ENCODE assay signal across 1 cellular context in genomic region chr1:21312407-21312992, GRCh38.
TF ChIP-seq lines count a peak whose summit lies in the region.

No MANE protein-coding gene starts in this region.

TF ChIP-seq in HepG2, 621 proteins besides CTCF, POLR2A, EP300 and RAD21 (continued from another document and continues in another):
- TF ChIP-seq ASH2L (IDR thresholded peaks at IDR 0.05; ENCODE audit: insufficient read length, low read depth, low read length) = no peak
- no peak for TF ChIP-seq E2F5 (CRISPR knock-in tag; conservative IDR thresholded peaks at IDR 0.05)
- TF ChIP-seq, protein P1, sequence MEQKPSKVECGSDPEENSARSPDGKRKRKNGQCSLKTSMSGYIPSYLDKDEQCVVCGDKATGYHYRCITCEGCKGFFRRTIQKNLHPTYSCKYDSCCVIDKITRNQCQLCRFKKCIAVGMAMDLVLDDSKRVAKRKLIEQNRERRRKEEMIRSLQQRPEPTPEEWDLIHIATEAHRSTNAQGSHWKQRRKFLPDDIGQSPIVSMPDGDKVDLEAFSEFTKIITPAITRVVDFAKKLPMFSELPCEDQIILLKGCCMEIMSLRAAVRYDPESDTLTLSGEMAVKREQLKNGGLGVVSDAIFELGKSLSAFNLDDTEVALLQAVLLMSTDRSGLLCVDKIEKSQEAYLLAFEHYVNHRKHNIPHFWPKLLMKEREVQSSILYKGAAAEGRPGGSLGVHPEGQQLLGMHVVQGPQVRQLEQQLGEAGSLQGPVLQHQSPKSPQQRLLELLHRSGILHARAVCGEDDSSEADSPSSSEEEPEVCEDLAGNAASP (CRISPR knock-in tag; IDR thresholded peaks at IDR 0.05; ENCODE audit: borderline replicate concordance) = peak; percentile 76; the same call in 1 of the 2 replicates
- no peak for TF ChIP-seq ZBTB43 (CRISPR knock-in tag; conservative IDR thresholded peaks at IDR 0.05)
- TF ChIP-seq IRF2 (CRISPR knock-in tag; IDR thresholded peaks at IDR 0.05) = peak; percentile 74; the same call in 1 of the 2 replicates
- TF ChIP-seq ZBTB33 (CRISPR knock-in tag; IDR thresholded peaks at IDR 0.05) = peak; percentile 81
- TF ChIP-seq ELF4 (CRISPR knock-in tag; IDR thresholded peaks at IDR 0.05; ENCODE audit: borderline replicate concordance) = no peak
- no peak for TF ChIP-seq TRIM22 (IDR thresholded peaks at IDR 0.05)
- no peak for TF ChIP-seq ZNF282 (IDR thresholded peaks at IDR 0.05; ENCODE audit: partially characterized antibody)
- no peak for TF ChIP-seq ZNF260 (CRISPR knock-in tag; IDR thresholded peaks at IDR 0.05; ENCODE audit: borderline replicate concordance, low read depth)
- peak; percentile 88 for TF ChIP-seq NR2F6 (IDR thresholded peaks at IDR 0.05)
- TF ChIP-seq NR2F6 (CRISPR knock-in tag; IDR thresholded peaks at IDR 0.05) = peak; percentile 97
- no peak for TF ChIP-seq ZBTB20 (CRISPR knock-in tag; IDR thresholded peaks at IDR 0.05; ENCODE audit: borderline replicate concordance, low read depth)
- peak; percentile 80 for TF ChIP-seq NCOA2 (CRISPR knock-in tag; IDR thresholded peaks at IDR 0.05)
- TF ChIP-seq NFYB (CRISPR knock-in tag; IDR thresholded peaks at IDR 0.05) = no peak
- TF ChIP-seq REL (CRISPR knock-in tag; conservative IDR thresholded peaks at IDR 0.05) = no peak
- TF ChIP-seq DPF2 (CRISPR knock-in tag; IDR thresholded peaks at IDR 0.05; ENCODE audit: borderline replicate concordance, low read depth) = no peak
- no peak for TF ChIP-seq ZNF720 (CRISPR knock-in tag; IDR thresholded peaks at IDR 0.05)
- peak; percentile 83 for TF ChIP-seq FOXP4 (CRISPR knock-in tag; IDR thresholded peaks at IDR 0.05)
- no peak for TF ChIP-seq STAT5B (CRISPR knock-in tag; IDR thresholded peaks at IDR 0.05)
- TF ChIP-seq ARNT (IDR thresholded peaks at IDR 0.05) = no peak
- TF ChIP-seq XRCC5 (optimal IDR thresholded peaks at IDR 0.05; ENCODE audit: low read length) = no peak
- peak; percentile 77 for TF ChIP-seq NR2F2 (IDR thresholded peaks at IDR 0.05; ENCODE audit: borderline replicate concordance, low read depth)
- TF ChIP-seq, protein P2, sequence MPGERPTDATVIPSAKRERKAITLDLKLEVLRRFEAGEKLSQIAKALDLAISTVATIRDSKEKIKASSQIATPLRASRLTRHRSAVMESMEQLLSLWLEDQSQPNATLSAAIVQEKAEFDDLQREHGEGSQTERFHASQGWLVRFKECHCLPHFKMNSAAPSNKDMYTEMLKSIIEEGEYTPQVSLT (CRISPR knock-in tag; IDR thresholded peaks at IDR 0.05; ENCODE audit: borderline replicate concordance, low read depth) = no peak
- TF ChIP-seq, protein P3, sequence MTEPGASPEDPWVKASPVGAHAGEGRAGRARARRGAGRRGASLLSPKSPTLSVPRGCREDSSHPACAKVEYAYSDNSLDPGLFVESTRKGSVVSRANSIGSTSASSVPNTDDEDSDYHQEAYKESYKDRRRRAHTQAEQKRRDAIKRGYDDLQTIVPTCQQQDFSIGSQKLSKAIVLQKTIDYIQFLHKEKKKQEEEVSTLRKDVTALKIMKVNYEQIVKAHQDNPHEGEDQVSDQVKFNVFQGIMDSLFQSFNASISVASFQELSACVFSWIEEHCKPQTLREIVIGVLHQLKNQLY (CRISPR knock-in tag; IDR thresholded peaks at IDR 0.05) = 0 out of 2 replicates have a peak, but pooled peaks have one; percentile 47
- TF ChIP-seq ETV6 (CRISPR knock-in tag; conservative IDR thresholded peaks at IDR 0.05) = no peak
- TF ChIP-seq BRCA1 (CRISPR knock-in tag; IDR thresholded peaks at IDR 0.05) = no peak
- TF ChIP-seq PAWR (CRISPR knock-in tag; IDR thresholded peaks at IDR 0.05; ENCODE audit: borderline replicate concordance) = no peak
- no peak for TF ChIP-seq ZSCAN29 (CRISPR knock-in tag; conservative IDR thresholded peaks at IDR 0.05)
- no peak for TF ChIP-seq AHR (CRISPR knock-in tag; IDR thresholded peaks at IDR 0.05)
- 0 out of 2 replicates have a peak, but pooled peaks have one; percentile 24 for TF ChIP-seq ZNF12 (CRISPR knock-in tag; IDR thresholded peaks at IDR 0.05)
- no peak for TF ChIP-seq HES4 (CRISPR knock-in tag; IDR thresholded peaks at IDR 0.05; ENCODE audit: borderline replicate concordance)
- no peak for TF ChIP-seq ATM (IDR thresholded peaks at IDR 0.05; ENCODE audit: borderline replicate concordance)
- TF ChIP-seq, protein P4, sequence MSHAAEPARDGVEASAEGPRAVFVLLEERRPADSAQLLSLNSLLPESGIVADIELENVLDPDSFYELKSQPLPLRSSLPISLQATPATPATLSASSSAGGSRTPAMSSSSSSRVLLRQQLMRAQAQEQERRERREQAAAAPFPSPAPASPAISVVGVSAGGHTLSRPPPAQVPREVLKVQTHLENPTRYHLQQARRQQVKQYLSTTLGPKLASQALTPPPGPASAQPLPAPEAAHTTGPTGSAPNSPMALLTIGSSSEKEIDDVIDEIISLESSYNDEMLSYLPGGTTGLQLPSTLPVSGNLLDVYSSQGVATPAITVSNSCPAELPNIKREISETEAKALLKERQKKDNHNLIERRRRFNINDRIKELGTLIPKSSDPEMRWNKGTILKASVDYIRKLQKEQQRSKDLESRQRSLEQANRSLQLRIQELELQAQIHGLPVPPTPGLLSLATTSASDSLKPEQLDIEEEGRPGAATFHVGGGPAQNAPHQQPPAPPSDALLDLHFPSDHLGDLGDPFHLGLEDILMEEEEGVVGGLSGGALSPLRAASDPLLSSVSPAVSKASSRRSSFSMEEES (CRISPR knock-in tag; IDR thresholded peaks at IDR 0.05) = peak; percentile 74; the same call in 1 of the 2 replicates
- no peak for TF ChIP-seq ZNF607 (CRISPR knock-in tag; IDR thresholded peaks at IDR 0.05; ENCODE audit: borderline replicate concordance)
- TF ChIP-seq MAF1 (CRISPR knock-in tag; IDR thresholded peaks at IDR 0.05; ENCODE audit: borderline replicate concordance) = no peak
- 0 out of 2 replicates have a peak, but pooled peaks have one; percentile 37 for TF ChIP-seq ZBED4 (CRISPR knock-in tag; IDR thresholded peaks at IDR 0.05; ENCODE audit: borderline replicate concordance)
- TF ChIP-seq ZBTB1 (CRISPR knock-in tag; IDR thresholded peaks at IDR 0.05; ENCODE audit: borderline replicate concordance) = no peak
- no peak for TF ChIP-seq SRSF1 (optimal IDR thresholded peaks at IDR 0.05; ENCODE audit: low read depth, low read length)
- no peak for TF ChIP-seq ZNF850 (CRISPR knock-in tag; conservative IDR thresholded peaks at IDR 0.05)
- no peak for TF ChIP-seq RNF2 (conservative IDR thresholded peaks at IDR 0.05; ENCODE audit: low read depth)
- no peak for TF ChIP-seq ZNF784 (CRISPR knock-in tag; IDR thresholded peaks at IDR 0.05; ENCODE audit: borderline replicate concordance)
- peak; percentile 97 for TF ChIP-seq SIN3A (IDR thresholded peaks at IDR 0.05; ENCODE audit: borderline replicate concordance, low read depth, low read length)
- TF ChIP-seq ZFP82 (CRISPR knock-in tag; IDR thresholded peaks at IDR 0.05; ENCODE audit: borderline replicate concordance) = no peak
- 0 out of 2 replicates have a peak, but pooled peaks have one; percentile 39 for TF ChIP-seq ELF3 (CRISPR knock-in tag; IDR thresholded peaks at IDR 0.05)
- no peak for TF ChIP-seq MTF2 (CRISPR knock-in tag; IDR thresholded peaks at IDR 0.05; ENCODE audit: borderline replicate concordance)
- TF ChIP-seq ZNF274 (CRISPR knock-in tag; IDR thresholded peaks at IDR 0.05) = no peak
- TF ChIP-seq ZNF7 (CRISPR knock-in tag; IDR thresholded peaks at IDR 0.05) = no peak
- TF ChIP-seq PITX1 (CRISPR knock-in tag; IDR thresholded peaks at IDR 0.05) = peak; percentile 60
- no peak for TF ChIP-seq ZNF382 (CRISPR knock-in tag; IDR thresholded peaks at IDR 0.05; ENCODE audit: borderline replicate concordance)
- TF ChIP-seq ZNF430 (CRISPR knock-in tag; IDR thresholded peaks at IDR 0.05) = no peak
- TF ChIP-seq ISL2 (CRISPR knock-in tag; IDR thresholded peaks at IDR 0.05) = no peak
- TF ChIP-seq SKI (IDR thresholded peaks at IDR 0.05; ENCODE audit: partially characterized antibody) = no peak
- TF ChIP-seq ERF (CRISPR knock-in tag; IDR thresholded peaks at IDR 0.05) = peak; percentile 61; the same call in 1 of the 2 replicates
- TF ChIP-seq GPN1 (CRISPR knock-in tag; IDR thresholded peaks at IDR 0.05; ENCODE audit: borderline replicate concordance) = no peak
- TF ChIP-seq WIZ (CRISPR knock-in tag; IDR thresholded peaks at IDR 0.05) = no peak
